ENCODE assay signal across 19 cellular contexts in genomic region chr3:138172625-138173024, GRCh38. TPM values are rescaled to one million over a fixed set of nuclear protein-coding genes. Genes with fewer than 3 reads are reported as not detected.
DNase-seq lines count a peak whose midpoint lies in the region; ATAC-seq and TF ChIP-seq lines count a peak whose summit lies in the region.
"Had no signal": no experiment of that assay in that cellular context is flagged by ENCODE, and none has a peak within 500 bp of the region (broad histone marks: within the 10 kb centered on the region; RNA-seq: fewer than 3 reads in every experiment).

No MANE protein-coding gene starts in this region.

- peak overlapping the region; percentile 50 for H3K4me3 Mint-ChIP-seq in activated CD4-positive, alpha-beta T cell treated with anti-CD3 and anti-CD28 coated beads, Interleukin-2, amount 10 ng/mL, durations not matched to agents 24 days and 14 days
- H3K4me3 Mint-ChIP-seq in IgD-negative memory B cell (peak overlapping the region in 3 of 4 donors; percentile 48 to 80 (median 74)), nephron (peak overlapping the region; percentile 77 to 97 (median 80))
- peak overlapping the region; percentile 95 for H3K4me3 Mint-ChIP-seq in activated T-helper 17 cell treated with anti-CD3 and anti-CD28 coated beads, Interleukin-2, amount 50 U/mL, for 72 hours

- no peaks in the 10 kb centered on the region for H3K27me3 Mint-ChIP-seq in activated CD4-positive, alpha-beta T cell treated with anti-CD3 and anti-CD28 coated beads, Interleukin-2, amount 10 ng/mL, durations not matched to agents 24 days and 14 days
- H3K27me3 Mint-ChIP-seq in IgD-negative memory B cell, result no peaks in the 10 kb centered on the region
- no peaks in the 10 kb centered on the region for H3K27me3 Mint-ChIP-seq in activated T-helper 17 cell treated with anti-CD3 and anti-CD28 coated beads, Interleukin-2, amount 50 U/mL, for 72 hours
- H3K27me3 Mint-ChIP-seq in nephron (ENCODE audit: low read depth), result no peaks in the 10 kb centered on the region
- H3K27me3 Mint-ChIP-seq: stimulated activated naive B cell treated with anti-CD40 and anti-IgM and Interleukin-4, amounts not matched to agents 10 μg/mL and 1 μg/mL and 100 μg/mL, for 72 hours had no signal

- ATAC-seq in activated T-helper 17 cell treated with anti-CD3 and anti-CD28 coated beads, Interleukin-2, amount 50 U/mL, for 72 hours (replicated peaks), result no peak
- ATAC-seq: A549; stimulated activated naive B cell treated with anti-CD40 and anti-IgM and Interleukin-4, amounts not matched to agents 10 μg/mL and 1 μg/mL and 100 μg/mL, for 72 hours had no signal

- peaks cover 29% of the 10 kb centered on the region for H3K4me1 Mint-ChIP-seq in activated CD4-positive, alpha-beta T cell treated with anti-CD3 and anti-CD28 coated beads, Interleukin-2, amount 10 ng/mL, durations not matched to agents 24 days and 14 days
- peaks cover 19 to 38% (median 21%) of the 10 kb centered on the region in 3 donors for H3K4me1 Mint-ChIP-seq in IgD-negative memory B cell
- H3K4me1 Mint-ChIP-seq in activated T-helper 17 cell treated with anti-CD3 and anti-CD28 coated beads, Interleukin-2, amount 50 U/mL, for 72 hours, result peaks cover 8% of the 10 kb centered on the region
- peaks cover 15% of the 10 kb centered on the region for H3K4me1 Mint-ChIP-seq in nephron

- H3K27ac Mint-ChIP-seq in activated CD4-positive, alpha-beta T cell treated with anti-CD3 and anti-CD28 coated beads, Interleukin-2, amount 10 ng/mL, durations not matched to agents 24 days and 14 days, result peak overlapping the region; percentile 37
- H3K27ac Mint-ChIP-seq in IgD-negative memory B cell (peak overlapping the region in 1 of 3 donors; percentile 40), nephron (no peak overlapping the region)
- peak overlapping the region; percentile 95 for H3K27ac Mint-ChIP-seq in activated T-helper 17 cell treated with anti-CD3 and anti-CD28 coated beads, Interleukin-2, amount 50 U/mL, for 72 hours
- H3K27ac Mint-ChIP-seq: stimulated activated naive B cell treated with anti-CD40 and anti-IgM and Interleukin-4, amounts not matched to agents 10 μg/mL and 1 μg/mL and 100 μg/mL, for 72 hours had no signal

- no peak for DNase-seq in activated CD4-positive, alpha-beta T cell treated with anti-CD3 and anti-CD28 coated beads, Interleukin-2, amount 10 ng/mL, durations not matched to agents 24 days and 14 days
- DNase-seq in activated CD4-positive, alpha-beta T cell treated with anti-CD3 and anti-CD28 coated beads, Interleukin-2, amount 50 U/mL, for 48 hours, result no peak
- DNase-seq in NCI-H82 treated with DMSO at 0.1 percent for 48 hours (lab: John Stamatoyannopoulos, UW; ENCODE audit: unreplicated experiment) (no peak), retina (no peak), CD1c-positive myeloid dendritic cell (ENCODE audit: extremely low spot score) (no peak)
- DNase-seq: activated gamma-delta T cell; Calu3; foreskin fibroblast; GF-D8; MV-4-11; NCI-H446; stimulated activated naive B cell treated with anti-CD40 and anti-IgM and Interleukin-4, amounts not matched to agents 10 μg/mL and 1 μg/mL and 100 μg/mL, for 72 hours had no signal

- H3K9me3 Mint-ChIP-seq in activated CD4-positive, alpha-beta T cell treated with anti-CD3 and anti-CD28 coated beads, Interleukin-2, amount 10 ng/mL, durations not matched to agents 24 days and 14 days, result no peaks in the 10 kb centered on the region
- H3K9me3 Mint-ChIP-seq in IgD-negative memory B cell (no peaks in the 10 kb centered on the region), nephron (no peaks in the 10 kb centered on the region)
- H3K9me3 Mint-ChIP-seq in activated T-helper 17 cell treated with anti-CD3 and anti-CD28 coated beads, Interleukin-2, amount 50 U/mL, for 72 hours, result no peaks in the 10 kb centered on the region
- H3K9me3 Mint-ChIP-seq: stimulated activated naive B cell treated with anti-CD40 and anti-IgM and Interleukin-4, amounts not matched to agents 10 μg/mL and 1 μg/mL and 100 μg/mL, for 72 hours had no signal

- H3K36me3 Mint-ChIP-seq in activated CD4-positive, alpha-beta T cell treated with anti-CD3 and anti-CD28 coated beads, Interleukin-2, amount 10 ng/mL, durations not matched to agents 24 days and 14 days (ENCODE audit: low read depth), result peaks cover 24% of the 10 kb centered on the region
- H3K36me3 Mint-ChIP-seq in IgD-negative memory B cell, result peaks cover 2% of the 10 kb centered on the region
- H3K36me3 Mint-ChIP-seq in activated T-helper 17 cell treated with anti-CD3 and anti-CD28 coated beads, Interleukin-2, amount 50 U/mL, for 72 hours (ENCODE audit: low read depth), result peaks cover 70% of the 10 kb centered on the region
- H3K36me3 Mint-ChIP-seq in nephron (ENCODE audit: low read depth), result peaks cover 30% of the 10 kb centered on the region

- TF ChIP-seq CTCF in nephron (IDR thresholded peaks at IDR 0.05; ENCODE audit: unreplicated experiment in 3 of 3), result no peak

- intact Hi-C loops in activated CD4-positive, alpha-beta T cell treated with anti-CD3 and anti-CD28 coated beads, Interleukin-2, amount 10 ng/mL, durations not matched to agents 24 days and 14 days (cut with micrococcal nuclease), result loop anchor here (5.0 kb wide), 1 partner anchor 105 kb away; no protein-coding TSS in a partner anchor

RNA-seq across cellular contexts. Expression of gene DBR1, which starts 2.1 kb away (rescaled TPM):
- total RNA-seq in activated CD4-positive, alpha-beta T cell treated with anti-CD3 and anti-CD28 coated beads, Interleukin-2, amount 10 ng/mL, durations not matched to agents 24 days and 14 days, result 27.3 and 28.3 TPM in 2 replicates
- 12.9 TPM for polyA plus RNA-seq in IgD-negative memory B cell
- 10 to 100 TPM; 21.2 to 28.6 TPM for total RNA-seq in activated T-helper 17 cell treated with anti-CD3 and anti-CD28 coated beads, Interleukin-2, amount 50 U/mL, for 72 hours

RNA-seq across cellular contexts. Expression of gene ARMC8, which starts 14.5 kb away (rescaled TPM):
- total RNA-seq in activated CD4-positive, alpha-beta T cell treated with anti-CD3 and anti-CD28 coated beads, Interleukin-2, amount 10 ng/mL, durations not matched to agents 24 days and 14 days, result 46.0 and 48.1 TPM in 2 replicates
- 42.6 TPM for polyA plus RNA-seq in IgD-negative memory B cell
- 10 to 100 TPM; 30.0 to 39.7 TPM for total RNA-seq in activated T-helper 17 cell treated with anti-CD3 and anti-CD28 coated beads, Interleukin-2, amount 50 U/mL, for 72 hours

RNA-seq across cellular contexts. Expression of gene A4GNT, which starts 40.4 kb away (rescaled TPM):
- not detected in 2 replicates for total RNA-seq in activated CD4-positive, alpha-beta T cell treated with anti-CD3 and anti-CD28 coated beads, Interleukin-2, amount 10 ng/mL, durations not matched to agents 24 days and 14 days
- not detected for polyA plus RNA-seq in IgD-negative memory B cell
- not detected for total RNA-seq in activated T-helper 17 cell treated with anti-CD3 and anti-CD28 coated beads, Interleukin-2, amount 50 U/mL, for 72 hours
- total RNA-seq: Calu3, cardiac muscle cell, HT-29, lower leg skin had no signal
- polyA plus RNA-seq: A549, cardiac muscle cell had no signal

RNA-seq across cellular contexts. Expression of gene DZIP1L, which starts 57.2 kb away (rescaled TPM):
- total RNA-seq in activated CD4-positive, alpha-beta T cell treated with anti-CD3 and anti-CD28 coated beads, Interleukin-2, amount 10 ng/mL, durations not matched to agents 24 days and 14 days, result 0.09 TPM in 1 of 2 replicates, not detected in the other
- polyA plus RNA-seq in IgD-negative memory B cell, result not detected
- total RNA-seq in activated T-helper 17 cell treated with anti-CD3 and anti-CD28 coated beads, Interleukin-2, amount 50 U/mL, for 72 hours, result not detected
- total RNA-seq: HT-29 had no signal

Comparison
In these comparisons a context has a peak if more than half of its experiments do, and no peak if none do; other contexts are left out.
1. H3K27ac Mint-ChIP-seq: peak in activated CD4-positive, alpha-beta T cell treated with anti-CD3 and anti-CD28 coated beads, Interleukin-2, amount 10 ng/mL, durations not matched to agents 24 days and 14 days (single experiment) and activated T-helper 17 cell treated with anti-CD3 and anti-CD28 coated beads, Interleukin-2, amount 50 U/mL, for 72 hours (single experiment); none in nephron (0 of 3).
2. Peak in every context shown above with its lines, with median percentiles within 50 percentile points of each other: H3K4me3 Mint-ChIP-seq.